Comparison of ENCODE assay signal across 1 cellular context in the genomic region with DNA sequence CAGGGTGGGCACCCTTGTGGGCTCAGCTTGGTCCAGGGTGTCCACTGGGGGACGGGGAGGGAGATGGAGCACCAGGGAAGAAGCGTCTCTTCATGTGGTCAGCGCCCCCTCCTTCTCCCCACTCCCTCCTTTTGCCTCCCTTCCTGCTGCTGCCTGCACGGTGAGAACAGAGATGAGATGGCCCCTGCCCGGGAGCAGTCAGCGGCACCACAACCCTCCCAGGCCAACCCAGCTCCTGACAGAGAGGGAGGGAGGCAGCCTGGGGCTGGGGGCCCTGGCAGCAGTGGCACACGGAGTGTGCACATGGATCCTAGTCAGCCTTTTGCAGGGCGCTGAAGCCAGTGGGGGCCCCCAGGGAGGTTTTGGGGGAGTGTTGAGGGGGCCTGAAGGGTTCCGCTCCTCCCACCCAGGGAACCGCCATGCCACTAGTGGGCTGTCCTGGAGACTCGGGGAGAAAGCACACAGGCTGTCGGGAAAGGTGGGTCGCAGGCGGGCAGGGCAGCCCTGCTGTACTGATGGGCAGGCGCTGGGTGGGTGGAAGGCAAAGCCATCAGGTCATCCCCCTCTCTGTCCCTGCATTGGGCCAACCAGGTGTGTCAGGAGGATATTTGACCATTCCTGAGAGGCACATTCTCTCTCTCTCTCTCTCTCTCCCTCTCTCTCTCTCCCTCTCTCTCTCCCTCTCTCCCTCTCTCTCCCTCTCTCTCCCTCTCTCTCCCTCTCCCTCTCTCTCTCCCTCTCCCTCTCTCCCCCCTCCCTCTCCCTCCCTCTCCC.
TF ChIP-seq lines count a peak whose summit lies in the region.

No MANE protein-coding gene starts in this region.

TF ChIP-seq in H1, 55 proteins besides CTCF, POLR2A, EP300 and RAD21:
- TF ChIP-seq MAFK (IDR thresholded peaks at IDR 0.05; ENCODE audit: low read depth, low read length) (no peak), RNF2 (IDR thresholded peaks at IDR 0.05; ENCODE audit: borderline replicate concordance, low read depth, low read length, missing control alignments, poor library complexity, severe bottlenecking) (no peak), BCL11A (IDR thresholded peaks at IDR 0.05; ENCODE audit: low read depth in 2 of 2, low read length in 2 of 2) (no peak)
- TF ChIP-seq, protein P1, sequence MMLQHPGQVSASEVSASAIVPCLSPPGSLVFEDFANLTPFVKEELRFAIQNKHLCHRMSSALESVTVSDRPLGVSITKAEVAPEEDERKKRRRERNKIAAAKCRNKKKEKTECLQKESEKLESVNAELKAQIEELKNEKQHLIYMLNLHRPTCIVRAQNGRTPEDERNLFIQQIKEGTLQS (IDR thresholded peaks at IDR 0.05; ENCODE audit: insufficient read depth, low read depth, low read length) = no peak
